29 cellular contexts compared by ENCODE assay signal in genomic region chr20:38769376-38770295, GRCh38.
A peak's percentile ranks its signal among the peaks of the same experiment; 100 is the strongest.
DNase-seq lines count a peak whose midpoint lies in the region; ATAC-seq, FAIRE-seq and TF ChIP-seq lines count a peak whose summit lies in the region.
"Had no signal": no experiment of that assay in that cellular context is flagged by ENCODE, and none has a peak within 500 bp of the region (broad histone marks: within the 10 kb centered on the region; RNA-seq: fewer than 3 reads in every experiment).

No MANE protein-coding gene starts in this region.

- ATAC-seq in activated naive CD8-positive, alpha-beta T cell treated with anti-CD3 and anti-CD28 coated beads, Interleukin-2, amount 50 U/mL, for 24 hours = no peak
- no peak for ATAC-seq in stimulated activated effector memory CD8-positive, alpha-beta T cell treated with anti-CD3 and anti-CD28 coated beads, Interleukin-12 subunit alpha, Interleukin-12 subunit beta, amount 100 ng/mL, for 72 hours
- ATAC-seq: GM12878, SK-N-SH treated with all-trans-retinoic acid at 6 μM for 48 hours had no signal

- peaks cover 6% of the 10 kb centered on the region for H3K4me1 Mint-ChIP-seq in activated naive CD8-positive, alpha-beta T cell (ENCODE audit: low read depth)
- peaks cover 13% of the 10 kb centered on the region for H3K4me1 Mint-ChIP-seq in activated naive CD8-positive, alpha-beta T cell treated with anti-CD3 and anti-CD28 coated beads, Interleukin-2, amount 50 U/mL, for 24 hours
- H3K4me1 Mint-ChIP-seq in stimulated activated effector memory CD8-positive, alpha-beta T cell treated with anti-CD3 and anti-CD28 coated beads, Interleukin-12 subunit alpha, Interleukin-12 subunit beta, amount 100 ng/mL, for 72 hours = peaks cover 6% of the 10 kb centered on the region

- no peak overlapping the region for H3K4me3 Mint-ChIP-seq in activated naive CD8-positive, alpha-beta T cell
- H3K4me3 Mint-ChIP-seq in activated naive CD8-positive, alpha-beta T cell treated with anti-CD3 and anti-CD28 coated beads, Interleukin-2, amount 50 U/mL, for 24 hours = no peak overlapping the region
- H3K4me3 Mint-ChIP-seq in stimulated activated effector memory CD8-positive, alpha-beta T cell treated with anti-CD3 and anti-CD28 coated beads, Interleukin-12 subunit alpha, Interleukin-12 subunit beta, amount 100 ng/mL, for 72 hours = no peak overlapping the region
- H3K4me3 Mint-ChIP-seq: CD4-positive, alpha-beta T cell had no signal

- FAIRE-seq in HTR-8/SVneo (lab: Jason Lieb, UNC) = peak; percentile 23
- FAIRE-seq: A204.1, GM12878, RCC 7860 had no signal

- H3K27ac Mint-ChIP-seq in activated naive CD8-positive, alpha-beta T cell = peak overlapping the region; percentile 7
- no peak overlapping the region for H3K27ac Mint-ChIP-seq in activated naive CD8-positive, alpha-beta T cell treated with anti-CD3 and anti-CD28 coated beads, Interleukin-2, amount 50 U/mL, for 24 hours
- peak overlapping the region; percentile 9 for H3K27ac Mint-ChIP-seq in stimulated activated effector memory CD8-positive, alpha-beta T cell treated with anti-CD3 and anti-CD28 coated beads, Interleukin-12 subunit alpha, Interleukin-12 subunit beta, amount 100 ng/mL, for 72 hours
- H3K27ac Mint-ChIP-seq: CD4-positive, alpha-beta T cell had no signal

- no peak overlapping the region for H3K27ac ChIP-seq in coronary artery
- H3K27ac ChIP-seq: BLaER1 treated with 17β-estradiol and CSF1 and Interleukin-3, amounts not matched to agents 10 nM and 100 nM; SJCRH30 had no signal

- no peak overlapping the region for H3K4me3 ChIP-seq in coronary artery
- H3K4me3 ChIP-seq: BLaER1 treated with 17β-estradiol and CSF1 and Interleukin-3, amounts not matched to agents 10 nM and 100 nM; GM12878; MG63; SJCRH30 had no signal

- TF ChIP-seq CTCF in coronary artery (IDR thresholded peaks at IDR 0.05) = no peak

- no peak for DNase-seq in activated naive CD8-positive, alpha-beta T cell treated with anti-CD3 and anti-CD28 coated beads, Interleukin-2, amount 50 U/mL, for 24 hours
- DNase-seq in HTR-8/SVneo (ENCODE audit: insufficient read length, low spot score) (no peak), coronary artery (ENCODE audit: low spot score) (peak; percentile 24), dedifferentiated amniotic fluid mesenchymal stem cell (ENCODE audit: extremely low spot score) (no peak), SIG-M5 treated with dmso at 0.1 percent for 504 hours (lab: John Stamatoyannopoulos, UW; ENCODE audit: unreplicated experiment) (no peak), hippocampal formation (lab: John Stamatoyannopoulos, UW) (no peak)
- DNase-seq in stimulated activated effector memory CD8-positive, alpha-beta T cell treated with anti-CD3 and anti-CD28 coated beads, Interleukin-12 subunit alpha, Interleukin-12 subunit beta, amount 100 ng/mL, for 72 hours (ENCODE audit: low spot score in 2 of 2) = no peak
- DNase-seq: AML-193; Caco-2; CD4-positive, alpha-beta T cell; DMS79; EL; GDM1; KG1; MG63; NCI-H1105 treated with DMSO at 0.1 percent for 48 hours; NCI-H146; NCI-H1930; NCI-H2107; NCI-H446; NCI-H524 treated with DMSO at 0.1 percent for 48 hours; NCI-H774 had no signal

- peaks cover 8% of the 10 kb centered on the region for H3K9me3 Mint-ChIP-seq in activated naive CD8-positive, alpha-beta T cell (ENCODE audit: low read depth)
- H3K9me3 Mint-ChIP-seq in activated naive CD8-positive, alpha-beta T cell treated with anti-CD3 and anti-CD28 coated beads, Interleukin-2, amount 50 U/mL, for 24 hours = peaks cover 10% of the 10 kb centered on the region
- H3K9me3 Mint-ChIP-seq in stimulated activated effector memory CD8-positive, alpha-beta T cell treated with anti-CD3 and anti-CD28 coated beads, Interleukin-12 subunit alpha, Interleukin-12 subunit beta, amount 100 ng/mL, for 72 hours = peaks cover 7% of the 10 kb centered on the region
- H3K9me3 Mint-ChIP-seq: CD4-positive, alpha-beta T cell had no signal

- peaks cover 25% of the 10 kb centered on the region for H3K36me3 Mint-ChIP-seq in activated naive CD8-positive, alpha-beta T cell
- H3K36me3 Mint-ChIP-seq in activated naive CD8-positive, alpha-beta T cell treated with anti-CD3 and anti-CD28 coated beads, Interleukin-2, amount 50 U/mL, for 24 hours (ENCODE audit: low read depth) = peaks cover 58% of the 10 kb centered on the region
- peaks cover 64% of the 10 kb centered on the region for H3K36me3 Mint-ChIP-seq in stimulated activated effector memory CD8-positive, alpha-beta T cell treated with anti-CD3 and anti-CD28 coated beads, Interleukin-12 subunit alpha, Interleukin-12 subunit beta, amount 100 ng/mL, for 72 hours

- no peaks in the 10 kb centered on the region for H3K27me3 Mint-ChIP-seq in activated naive CD8-positive, alpha-beta T cell
- H3K27me3 Mint-ChIP-seq in activated naive CD8-positive, alpha-beta T cell treated with anti-CD3 and anti-CD28 coated beads, Interleukin-2, amount 50 U/mL, for 24 hours = no peaks in the 10 kb centered on the region
- H3K27me3 Mint-ChIP-seq: CD4-positive, alpha-beta T cell had no signal
